1 cellular context compared by ENCODE assay signal in the genomic region with DNA sequence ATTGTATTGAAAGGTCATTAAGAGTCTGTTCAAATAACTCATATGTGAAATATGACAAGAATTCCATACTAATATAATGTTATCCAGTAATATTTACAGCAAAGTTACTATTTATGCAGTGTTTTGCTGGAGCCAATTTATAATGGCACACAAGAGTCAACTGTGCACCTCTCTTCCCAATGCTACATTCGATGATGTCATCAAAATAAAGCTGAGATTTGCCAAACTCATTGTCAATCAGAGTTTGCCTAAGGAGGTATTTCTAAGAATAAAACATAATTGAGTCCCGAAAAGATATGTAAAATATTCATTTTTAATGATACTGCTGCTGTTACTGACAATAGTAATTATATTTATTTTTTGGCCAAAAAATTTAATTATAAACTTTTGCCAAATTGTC.
TF ChIP-seq lines count a peak whose summit lies in the region.

No MANE protein-coding gene starts in this region.

TF ChIP-seq in HEK293, 187 proteins besides CTCF, POLR2A, EP300 and RAD21 (continued from another document):
- TF ChIP-seq, protein P1, sequence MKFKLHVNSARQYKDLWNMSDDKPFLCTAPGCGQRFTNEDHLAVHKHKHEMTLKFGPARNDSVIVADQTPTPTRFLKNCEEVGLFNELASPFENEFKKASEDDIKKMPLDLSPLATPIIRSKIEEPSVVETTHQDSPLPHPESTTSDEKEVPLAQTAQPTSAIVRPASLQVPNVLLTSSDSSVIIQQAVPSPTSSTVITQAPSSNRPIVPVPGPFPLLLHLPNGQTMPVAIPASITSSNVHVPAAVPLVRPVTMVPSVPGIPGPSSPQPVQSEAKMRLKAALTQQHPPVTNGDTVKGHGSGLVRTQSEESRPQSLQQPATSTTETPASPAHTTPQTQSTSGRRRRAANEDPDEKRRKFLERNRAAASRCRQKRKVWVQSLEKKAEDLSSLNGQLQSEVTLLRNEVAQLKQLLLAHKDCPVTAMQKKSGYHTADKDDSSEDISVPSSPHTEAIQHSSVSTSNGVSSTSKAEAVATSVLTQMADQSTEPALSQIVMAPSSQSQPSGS (tag by site-specific recombination; IDR thresholded peaks at IDR 0.05; ENCODE audit: low read depth) = peak; percentile 56; the same call in 1 of the 2 replicates
